11 cellular contexts compared by ENCODE assay signal in the genomic region with DNA sequence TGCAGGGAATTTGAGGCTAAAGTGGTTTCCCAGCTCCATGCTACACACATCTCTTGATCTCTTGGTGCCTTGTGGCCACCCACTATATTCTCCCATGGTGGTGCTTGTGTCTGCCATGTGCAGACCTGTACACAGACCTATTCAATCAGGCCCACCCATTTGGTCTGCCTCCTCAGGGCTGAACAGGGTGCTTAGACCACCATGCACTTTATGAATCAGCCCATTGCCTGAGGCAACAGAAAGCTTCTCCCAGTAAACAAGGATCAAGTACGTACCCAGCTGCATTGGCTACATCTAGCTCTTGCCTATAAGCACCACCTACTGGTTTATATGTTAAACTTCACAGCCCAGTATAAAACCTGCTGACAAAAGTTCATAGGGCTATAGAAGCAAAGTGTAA.
A peak's percentile ranks its signal among the peaks of the same experiment; 100 is the strongest.
DNase-seq lines count a peak whose midpoint lies in the region; ATAC-seq and TF ChIP-seq lines count a peak whose summit lies in the region.
"Had no signal": no experiment of that assay in that cellular context is flagged by ENCODE, and none has a peak within 500 bp of the region (broad histone marks: within the 10 kb centered on the region; RNA-seq: fewer than 3 reads in every experiment).

No MANE protein-coding gene starts in this region.

- no peaks in the 10 kb centered on the region for H3K4me1 ChIP-seq in suprapubic skin

- peak; percentile 55 for DNase-seq in ACHN
- DNase-seq in SHP77 treated with DMSO at 0.1 percent for 48 hours (lab: John Stamatoyannopoulos, UW), result peak; percentile 9
- no peak for DNase-seq in left ventricle myocardium superior
- no peak for DNase-seq in NCI-H187 treated with DMSO at 0.1 percent for 48 hours (lab: John Stamatoyannopoulos, UW)
- no peak for DNase-seq in activated CD4-positive, alpha-beta T cell treated with anti-CD3 and anti-CD28 coated beads for 36 hours
- no peak for DNase-seq in suprapubic skin (ENCODE audit: low spot score in 2 of 2)
- no peak for DNase-seq in RWPE1 (ENCODE audit: low spot score)

- no peaks in the 10 kb centered on the region for H3K27me3 ChIP-seq in suprapubic skin

- no peak overlapping the region for H3K4me3 Mint-ChIP-seq in activated CD4-positive, alpha-beta T cell treated with anti-CD3 and anti-CD28 coated beads for 36 hours
- H3K4me3 Mint-ChIP-seq: CD8-positive, alpha-beta memory T cell; T-helper 1 cell treated with Interleukin-12 subunit alpha and Interleukin-12 subunit beta and Interleukin-4 antibody, amounts not matched to agents 30 μg/mL and 1 μg/mL, for 36 hours had no signal

- no peaks in the 10 kb centered on the region for H3K36me3 Mint-ChIP-seq in activated CD4-positive, alpha-beta T cell treated with anti-CD3 and anti-CD28 coated beads for 36 hours (ENCODE audit: low read depth)
- H3K36me3 Mint-ChIP-seq: CD8-positive, alpha-beta memory T cell had no signal

- CTCF ChIA-PET in activated CD4-positive, alpha-beta T cell treated with anti-CD3 and anti-CD28 coated beads for 36 hours (lab: Charles Lee), result interaction anchor here (1.0 kb wide), 1 partner anchor 9 kb away, joined by 3 read pairs; no protein-coding TSS in a partner anchor
- CTCF ChIA-PET in RWPE1 (lab: Yijun Ruan, JAX), result no interaction called here

- no peak overlapping the region for H3K27ac Mint-ChIP-seq in activated CD4-positive, alpha-beta T cell treated with anti-CD3 and anti-CD28 coated beads for 36 hours
- H3K27ac Mint-ChIP-seq: CD8-positive, alpha-beta memory T cell; T-helper 1 cell treated with Interleukin-12 subunit alpha and Interleukin-12 subunit beta and Interleukin-4 antibody, amounts not matched to agents 30 μg/mL and 1 μg/mL, for 36 hours had no signal

- no peaks in the 10 kb centered on the region for H3K4me1 Mint-ChIP-seq in activated CD4-positive, alpha-beta T cell treated with anti-CD3 and anti-CD28 coated beads for 36 hours
- H3K4me1 Mint-ChIP-seq: CD8-positive, alpha-beta memory T cell had no signal

- no peaks in the 10 kb centered on the region for H3K9me3 ChIP-seq in suprapubic skin

- H3K4me3 ChIP-seq in suprapubic skin, result no peak overlapping the region
- H3K4me3 ChIP-seq: lung had no signal

- TF ChIP-seq POLR2A in suprapubic skin (IDR thresholded peaks at IDR 0.05), result no peak

- in situ Hi-C loops in ACHN (cut with HindIII; ENCODE audit: low pct_ligation_motif_present, low pct_unique_long_range_greater_than_20kb, low sequenced_read_pairs), result no loop called here

- H3K36me3 ChIP-seq in suprapubic skin, result no peaks in the 10 kb centered on the region

- H3K27ac ChIP-seq in suprapubic skin (no peak overlapping the region), RWPE1 (no peak overlapping the region)

- POLR2A ChIA-PET in activated CD4-positive, alpha-beta T cell treated with anti-CD3 and anti-CD28 coated beads for 36 hours (lab: Charles Lee), result no interaction called here
- POLR2A ChIA-PET in RWPE1 (lab: Yijun Ruan, JAX; ENCODE audit: low non-redundant PET), result no interaction called here

- H3K27me3 Mint-ChIP-seq in activated CD4-positive, alpha-beta T cell treated with anti-CD3 and anti-CD28 coated beads for 36 hours, result no peaks in the 10 kb centered on the region

- intact Hi-C loops in left ventricle myocardium superior (cut with micrococcal nuclease), result no loop called here
- intact Hi-C loops in activated CD4-positive, alpha-beta T cell treated with anti-CD3 and anti-CD28 coated beads for 36 hours (cut with DNase I, micrococcal nuclease), result loop anchor here in 1 of 2 experiments (10.0 kb wide), 2 partner anchors 774 to 1334 kb away; no protein-coding TSS in a partner anchor

- peaks cover 1% of the 10 kb centered on the region for H3K9me3 Mint-ChIP-seq in activated CD4-positive, alpha-beta T cell treated with anti-CD3 and anti-CD28 coated beads for 36 hours (ENCODE audit: low read depth)
- H3K9me3 Mint-ChIP-seq: T-helper 1 cell treated with Interleukin-12 subunit alpha and Interleukin-12 subunit beta and Interleukin-4 antibody, amounts not matched to agents 30 μg/mL and 1 μg/mL, for 36 hours had no signal

- ATAC-seq in HG03342 (IDR thresholded peaks at IDR 0.05; ENCODE audit: unreplicated experiment), result peak; percentile 64
- ATAC-seq in left ventricle myocardium superior, result peak; percentile 56
- ATAC-seq in activated CD4-positive, alpha-beta T cell treated with anti-CD3 and anti-CD28 coated beads for 36 hours, result no peak

- 0% methylated on average over 1 of the region's 1 CpG for WGBS in suprapubic skin

- TF ChIP-seq CTCF in suprapubic skin (IDR thresholded peaks at IDR 0.05) (no peak), RWPE1 (conservative IDR thresholded peaks at IDR 0.05; ENCODE audit: low read depth) (no peak)

- no peak for TF ChIP-seq EP300 in suprapubic skin (IDR thresholded peaks at IDR 0.05)

Comparison
In these comparisons a context has a peak if more than half of its experiments do, and no peak if none do; other contexts are left out.
1. DNase-seq: peak in ACHN (single experiment) and SHP77 treated with DMSO at 0.1 percent for 48 hours (single experiment); none in left ventricle myocardium superior (single experiment), NCI-H187 treated with DMSO at 0.1 percent for 48 hours (single experiment), activated CD4-positive, alpha-beta T cell treated with anti-CD3 and anti-CD28 coated beads for 36 hours (single experiment), suprapubic skin (0 of 2) and RWPE1 (single experiment).